22 cellular contexts compared by ENCODE assay signal in genomic region chr2:30768036-30768686, GRCh38. TPM values are rescaled to one million over a fixed set of nuclear protein-coding genes. Genes with fewer than 3 reads are reported as not detected.
"Had no signal": no experiment of that assay in that cellular context is flagged by ENCODE, and none has a peak within 500 bp of the region (broad histone marks: within the 10 kb centered on the region; RNA-seq: fewer than 3 reads in every experiment).

No MANE protein-coding gene starts in this region.

- H3K27ac ChIP-seq: heart left ventricle, right lobe of liver had no signal

- H3K27me3 Mint-ChIP-seq: activated naive CD8-positive, alpha-beta T cell treated with anti-CD3 and anti-CD28 coated beads for 36 hours had no signal

- H3K4me1 ChIP-seq: right lobe of liver had no signal

- ATAC-seq: heart left ventricle; left ventricle myocardium superior; mucosa of descending colon; right lobe of liver; stimulated activated effector memory CD8-positive, alpha-beta T cell treated with anti-CD3 and anti-CD28 coated beads, Interleukin-12 subunit alpha, Interleukin-12 subunit beta, amount 100 ng/mL, for 72 hours had no signal

- DNase-seq: activated CD4-positive, alpha-beta T cell treated with anti-CD3 and anti-CD28 coated beads, Interleukin-2, amount 50 U/mL, for 1 hour; activated naive CD4-positive, alpha-beta T cell; activated naive CD8-positive, alpha-beta T cell treated with anti-CD3 and anti-CD28 coated beads for 36 hours; activated T-cell treated with anti-CD3 and anti-CD28 coated beads for 4 hours; central memory CD4-positive, alpha-beta T cell; kidney glomerular epithelial cell; left ventricle myocardium superior; mucosa of descending colon; naive B cell; right lobe of liver; small intestine; stimulated activated CD4-positive, alpha-beta T cell treated with anti-CD3 and anti-CD28 coated beads, Interleukin-15, amount 100 ng/mL, for 24 hours; stimulated activated CD4-positive, alpha-beta T cell treated with anti-CD3 and anti-CD28 coated beads, Interleukin-2, amount 100 ng/mL, for 48 hours had no signal

- H3K4me3 Mint-ChIP-seq: activated naive CD8-positive, alpha-beta T cell treated with anti-CD3 and anti-CD28 coated beads for 36 hours; brain; memory B cell; neural crest cell; stimulated activated effector memory CD8-positive, alpha-beta T cell treated with anti-CD3 and anti-CD28 coated beads, Interleukin-12 subunit alpha, Interleukin-12 subunit beta, amount 100 ng/mL, for 72 hours; T-helper 1 cell treated with Interleukin-12 subunit alpha and Interleukin-12 subunit beta and Interleukin-4 antibody, amounts not matched to agents 30 μg/mL and 1 μg/mL, for 36 hours had no signal

- H3K4me1 Mint-ChIP-seq: activated naive CD8-positive, alpha-beta T cell treated with anti-CD3 and anti-CD28 coated beads for 36 hours; brain had no signal

- H3K36me3 Mint-ChIP-seq: activated naive CD8-positive, alpha-beta T cell treated with anti-CD3 and anti-CD28 coated beads for 36 hours; brain; memory B cell; naive B cell; stimulated activated effector memory CD8-positive, alpha-beta T cell treated with anti-CD3 and anti-CD28 coated beads, Interleukin-12 subunit alpha, Interleukin-12 subunit beta, amount 100 ng/mL, for 72 hours had no signal

- H3K9me3 Mint-ChIP-seq: activated naive CD8-positive, alpha-beta T cell treated with anti-CD3 and anti-CD28 coated beads for 36 hours; brain; memory B cell; neural crest cell; stimulated activated effector memory CD8-positive, alpha-beta T cell treated with anti-CD3 and anti-CD28 coated beads, Interleukin-12 subunit alpha, Interleukin-12 subunit beta, amount 100 ng/mL, for 72 hours; T-helper 1 cell treated with Interleukin-12 subunit alpha and Interleukin-12 subunit beta and Interleukin-4 antibody, amounts not matched to agents 30 μg/mL and 1 μg/mL, for 36 hours had no signal

- H3K36me3 ChIP-seq: heart left ventricle, right lobe of liver had no signal

- H3K9me3 ChIP-seq: heart left ventricle, mucosa of descending colon, right lobe of liver had no signal

- H3K4me3 ChIP-seq: heart left ventricle, mucosa of descending colon, right lobe of liver had no signal

- H3K27me3 ChIP-seq: right lobe of liver had no signal

- H3K27ac Mint-ChIP-seq: activated naive CD8-positive, alpha-beta T cell treated with anti-CD3 and anti-CD28 coated beads for 36 hours; brain; memory B cell; stimulated activated effector memory CD8-positive, alpha-beta T cell treated with anti-CD3 and anti-CD28 coated beads, Interleukin-12 subunit alpha, Interleukin-12 subunit beta, amount 100 ng/mL, for 72 hours; T-helper 1 cell treated with Interleukin-12 subunit alpha and Interleukin-12 subunit beta and Interleukin-4 antibody, amounts not matched to agents 30 μg/mL and 1 μg/mL, for 36 hours had no signal

RNA-seq across cellular contexts. Expression of gene CAPN13, which starts 39.1 kb away (rescaled TPM):
- total RNA-seq: activated naive CD8-positive, alpha-beta T cell treated with anti-CD3 and anti-CD28 coated beads for 36 hours; frontal cortex; heart left ventricle; left ventricle myocardium superior; neural crest cell; osteoblast; pulmonary artery endothelial cell had no signal
